1 cellular context compared by ENCODE assay signal in genomic region chr4:879730-880079, GRCh38.
A peak's percentile ranks its signal among the peaks of the same experiment; 100 is the strongest.
TF ChIP-seq lines count a peak whose summit lies in the region.

No MANE protein-coding gene starts in this region.

TF ChIP-seq in GM12878, 131 proteins besides CTCF, POLR2A, EP300 and RAD21:
- TF ChIP-seq BRCA1 (IDR thresholded peaks at IDR 0.05; ENCODE audit: low read depth, low read length) (no peak), PBX3 (IDR thresholded peaks at IDR 0.05; ENCODE audit: insufficient replicate concordance, low read depth, low read length) (no peak), KLF5 (IDR thresholded peaks at IDR 0.05; ENCODE audit: partially characterized antibody) (no peak), CHD1 (IDR thresholded peaks at IDR 0.05; ENCODE audit: low read depth, low read length) (no peak), MTA2 (IDR thresholded peaks at IDR 0.05; ENCODE audit: low read depth) (no peak), EED (IDR thresholded peaks at IDR 0.05; ENCODE audit: low read depth) (peak; percentile 84), GABPA (IDR thresholded peaks at IDR 0.05; ENCODE audit: low read depth) (no peak), IKZF1 (conservative IDR thresholded peaks at IDR 0.05) (peak; percentile 66; the same call in 1 of the 2 replicates), NFIC (IDR thresholded peaks at IDR 0.05; ENCODE audit: low read depth, low read length) (no peak), ZNF217 (IDR thresholded peaks at IDR 0.05) (no peak), TCF7 (IDR thresholded peaks at IDR 0.05; ENCODE audit: borderline replicate concordance) (no peak), CEBPB (IDR thresholded peaks at IDR 0.05; ENCODE audit: borderline replicate concordance in 1 of 2, low read depth in 2 of 2, low read length in 2 of 2) (no peak), BCLAF1 (IDR thresholded peaks at IDR 0.05) (no peak), ETV6 (conservative IDR thresholded peaks at IDR 0.05 in 1 of 2, IDR thresholded peaks at IDR 0.05 in 1 of 2; ENCODE audit: borderline replicate concordance in 1 of 2, low read depth in 1 of 2) (no peak), HDGF (IDR thresholded peaks at IDR 0.05) (no peak), PAX8 (IDR thresholded peaks at IDR 0.05) (no peak), ZBTB40 (IDR thresholded peaks at IDR 0.05; ENCODE audit: borderline replicate concordance) (no peak), POLR2AphosphoS5 (IDR thresholded peaks at IDR 0.05; ENCODE audit: low read length) (no peak; the same call in 1 of the 2 replicates), SUPT20H (IDR thresholded peaks at IDR 0.05; ENCODE audit: borderline replicate concordance, control insufficient read depth, low read depth, low read length) (no peak), YY1 (IDR thresholded peaks at IDR 0.05; ENCODE audit: low read depth, low read length) (0 out of 2 replicates have a peak, but pooled peaks have one; percentile 23), RUNX3 (IDR thresholded peaks at IDR 0.05; ENCODE audit: low read length) (peak; percentile 54), TCF12 (IDR thresholded peaks at IDR 0.05; ENCODE audit: low read depth, low read length) (no peak), SPI1 (IDR thresholded peaks at IDR 0.05; ENCODE audit: borderline replicate concordance, insufficient read depth, low read depth, low read length) (0 out of 2 replicates have a peak, but pooled peaks have one; percentile 45), ZNF622 (IDR thresholded peaks at IDR 0.05) (no peak), CBFB (IDR thresholded peaks at IDR 0.05; ENCODE audit: low read depth) (no peak), ZNF592 (IDR thresholded peaks at IDR 0.05) (no peak), SKIL (IDR thresholded peaks at IDR 0.05; ENCODE audit: low read depth, poor library complexity, severe bottlenecking) (no peak), RELA (IDR thresholded peaks at IDR 0.05; ENCODE audit: borderline replicate concordance, partially characterized antibody) (no peak), RAD51 (IDR thresholded peaks at IDR 0.05) (no peak)
- TF ChIP-seq, protein P1, sequence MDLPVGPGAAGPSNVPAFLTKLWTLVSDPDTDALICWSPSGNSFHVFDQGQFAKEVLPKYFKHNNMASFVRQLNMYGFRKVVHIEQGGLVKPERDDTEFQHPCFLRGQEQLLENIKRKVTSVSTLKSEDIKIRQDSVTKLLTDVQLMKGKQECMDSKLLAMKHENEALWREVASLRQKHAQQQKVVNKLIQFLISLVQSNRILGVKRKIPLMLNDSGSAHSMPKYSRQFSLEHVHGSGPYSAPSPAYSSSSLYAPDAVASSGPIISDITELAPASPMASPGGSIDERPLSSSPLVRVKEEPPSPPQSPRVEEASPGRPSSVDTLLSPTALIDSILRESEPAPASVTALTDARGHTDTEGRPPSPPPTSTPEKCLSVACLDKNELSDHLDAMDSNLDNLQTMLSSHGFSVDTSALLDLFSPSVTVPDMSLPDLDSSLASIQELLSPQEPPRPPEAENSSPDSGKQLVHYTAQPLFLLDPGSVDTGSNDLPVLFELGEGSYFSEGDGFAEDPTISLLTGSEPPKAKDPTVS (IDR thresholded peaks at IDR 0.05; ENCODE audit: low read depth, low read length): no peak
- TF ChIP-seq, protein P2, sequence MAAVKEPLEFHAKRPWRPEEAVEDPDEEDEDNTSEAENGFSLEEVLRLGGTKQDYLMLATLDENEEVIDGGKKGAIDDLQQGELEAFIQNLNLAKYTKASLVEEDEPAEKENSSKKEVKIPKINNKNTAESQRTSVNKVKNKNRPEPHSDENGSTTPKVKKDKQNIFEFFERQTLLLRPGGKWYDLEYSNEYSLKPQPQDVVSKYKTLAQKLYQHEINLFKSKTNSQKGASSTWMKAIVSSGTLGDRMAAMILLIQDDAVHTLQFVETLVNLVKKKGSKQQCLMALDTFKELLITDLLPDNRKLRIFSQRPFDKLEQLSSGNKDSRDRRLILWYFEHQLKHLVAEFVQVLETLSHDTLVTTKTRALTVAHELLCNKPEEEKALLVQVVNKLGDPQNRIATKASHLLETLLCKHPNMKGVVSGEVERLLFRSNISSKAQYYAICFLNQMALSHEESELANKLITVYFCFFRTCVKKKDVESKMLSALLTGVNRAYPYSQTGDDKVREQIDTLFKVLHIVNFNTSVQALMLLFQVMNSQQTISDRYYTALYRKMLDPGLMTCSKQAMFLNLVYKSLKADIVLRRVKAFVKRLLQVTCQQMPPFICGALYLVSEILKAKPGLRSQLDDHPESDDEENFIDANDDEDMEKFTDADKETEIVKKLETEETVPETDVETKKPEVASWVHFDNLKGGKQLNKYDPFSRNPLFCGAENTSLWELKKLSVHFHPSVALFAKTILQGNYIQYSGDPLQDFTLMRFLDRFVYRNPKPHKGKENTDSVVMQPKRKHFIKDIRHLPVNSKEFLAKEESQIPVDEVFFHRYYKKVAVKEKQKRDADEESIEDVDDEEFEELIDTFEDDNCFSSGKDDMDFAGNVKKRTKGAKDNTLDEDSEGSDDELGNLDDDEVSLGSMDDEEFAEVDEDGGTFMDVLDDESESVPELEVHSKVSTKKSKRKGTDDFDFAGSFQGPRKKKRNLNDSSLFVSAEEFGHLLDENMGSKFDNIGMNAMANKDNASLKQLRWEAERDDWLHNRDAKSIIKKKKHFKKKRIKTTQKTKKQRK (IDR thresholded peaks at IDR 0.05; ENCODE audit: low read depth, low read length): no peak
- TF ChIP-seq, protein P3, sequence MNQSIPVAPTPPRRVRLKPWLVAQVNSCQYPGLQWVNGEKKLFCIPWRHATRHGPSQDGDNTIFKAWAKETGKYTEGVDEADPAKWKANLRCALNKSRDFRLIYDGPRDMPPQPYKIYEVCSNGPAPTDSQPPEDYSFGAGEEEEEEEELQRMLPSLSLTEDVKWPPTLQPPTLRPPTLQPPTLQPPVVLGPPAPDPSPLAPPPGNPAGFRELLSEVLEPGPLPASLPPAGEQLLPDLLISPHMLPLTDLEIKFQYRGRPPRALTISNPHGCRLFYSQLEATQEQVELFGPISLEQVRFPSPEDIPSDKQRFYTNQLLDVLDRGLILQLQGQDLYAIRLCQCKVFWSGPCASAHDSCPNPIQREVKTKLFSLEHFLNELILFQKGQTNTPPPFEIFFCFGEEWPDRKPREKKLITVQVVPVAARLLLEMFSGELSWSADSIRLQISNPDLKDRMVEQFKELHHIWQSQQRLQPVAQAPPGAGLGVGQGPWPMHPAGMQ (IDR thresholded peaks at IDR 0.05; ENCODE audit: borderline replicate concordance): no peak
- TF ChIP-seq, protein P4, sequence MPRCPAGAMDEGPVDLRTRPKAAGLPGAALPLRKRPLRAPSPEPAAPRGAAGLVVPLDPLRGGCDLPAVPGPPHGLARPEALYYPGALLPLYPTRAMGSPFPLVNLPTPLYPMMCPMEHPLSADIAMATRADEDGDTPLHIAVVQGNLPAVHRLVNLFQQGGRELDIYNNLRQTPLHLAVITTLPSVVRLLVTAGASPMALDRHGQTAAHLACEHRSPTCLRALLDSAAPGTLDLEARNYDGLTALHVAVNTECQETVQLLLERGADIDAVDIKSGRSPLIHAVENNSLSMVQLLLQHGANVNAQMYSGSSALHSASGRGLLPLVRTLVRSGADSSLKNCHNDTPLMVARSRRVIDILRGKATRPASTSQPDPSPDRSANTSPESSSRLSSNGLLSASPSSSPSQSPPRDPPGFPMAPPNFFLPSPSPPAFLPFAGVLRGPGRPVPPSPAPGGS (IDR thresholded peaks at IDR 0.05; ENCODE audit: borderline replicate concordance, insufficient read depth, low read depth, low read length, poor library complexity, severe bottlenecking): peak; percentile 15
